In the genomic region with DNA sequence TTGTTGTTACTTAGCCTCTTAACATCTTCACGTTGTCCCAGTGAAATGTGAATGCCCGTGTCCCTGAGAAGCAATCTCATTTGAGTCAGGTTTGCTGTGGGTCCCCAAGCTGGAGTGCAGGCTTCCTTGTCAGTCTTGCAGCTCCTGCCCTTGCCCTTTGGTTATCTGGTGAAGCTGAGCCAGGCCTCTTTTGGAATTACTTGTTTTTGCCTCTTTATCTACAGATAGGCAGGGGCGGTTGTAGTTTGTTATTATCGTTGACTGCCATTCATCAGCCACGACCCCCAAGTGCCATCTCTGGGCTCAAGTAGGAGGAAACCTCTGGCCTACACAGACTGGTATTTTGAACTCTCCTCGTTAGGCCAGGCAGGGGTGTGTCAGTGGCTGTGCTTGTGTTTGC, we compare ENCODE assay signal across 1 cellular context.
TF ChIP-seq lines count a peak whose summit lies in the region.

No MANE protein-coding gene starts in this region.

TF ChIP-seq in IMR-90, 13 proteins besides CTCF, POLR2A, EP300 and RAD21:
- TF ChIP-seq, protein P1, sequence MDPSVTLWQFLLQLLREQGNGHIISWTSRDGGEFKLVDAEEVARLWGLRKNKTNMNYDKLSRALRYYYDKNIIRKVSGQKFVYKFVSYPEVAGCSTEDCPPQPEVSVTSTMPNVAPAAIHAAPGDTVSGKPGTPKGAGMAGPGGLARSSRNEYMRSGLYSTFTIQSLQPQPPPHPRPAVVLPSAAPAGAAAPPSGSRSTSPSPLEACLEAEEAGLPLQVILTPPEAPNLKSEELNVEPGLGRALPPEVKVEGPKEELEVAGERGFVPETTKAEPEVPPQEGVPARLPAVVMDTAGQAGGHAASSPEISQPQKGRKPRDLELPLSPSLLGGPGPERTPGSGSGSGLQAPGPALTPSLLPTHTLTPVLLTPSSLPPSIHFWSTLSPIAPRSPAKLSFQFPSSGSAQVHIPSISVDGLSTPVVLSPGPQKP (IDR thresholded peaks at IDR 0.05; ENCODE audit: borderline replicate concordance, low read depth, low read length): no peak
- TF ChIP-seq RCOR1 (IDR thresholded peaks at IDR 0.05; ENCODE audit: insufficient replicate concordance, low read length) (no peak), MAZ (IDR thresholded peaks at IDR 0.05; ENCODE audit: borderline replicate concordance, low read depth, low read length) (no peak), CEBPB (IDR thresholded peaks at IDR 0.05; ENCODE audit: low read depth, low read length) (no peak), CHD1 (IDR thresholded peaks at IDR 0.05; ENCODE audit: low read depth, low read length) (no peak), RFX5 (IDR thresholded peaks at IDR 0.05; ENCODE audit: low read depth, low read length) (no peak), MXI1 (IDR thresholded peaks at IDR 0.05; ENCODE audit: borderline replicate concordance, low read depth, low read length) (no peak), FOS (IDR thresholded peaks at IDR 0.05; ENCODE audit: low read depth, low read length) (no peak), BHLHE40 (IDR thresholded peaks at IDR 0.05; ENCODE audit: low read depth, low read length) (no peak), MAFK (IDR thresholded peaks at IDR 0.05; ENCODE audit: low read depth, low read length) (no peak), NFE2L2 (IDR thresholded peaks at IDR 0.05; ENCODE audit: low read depth, low read length) (no peak), SMC3 (IDR thresholded peaks at IDR 0.05; ENCODE audit: low read depth, low read length) (no peak)
- TF ChIP-seq, protein P2, sequence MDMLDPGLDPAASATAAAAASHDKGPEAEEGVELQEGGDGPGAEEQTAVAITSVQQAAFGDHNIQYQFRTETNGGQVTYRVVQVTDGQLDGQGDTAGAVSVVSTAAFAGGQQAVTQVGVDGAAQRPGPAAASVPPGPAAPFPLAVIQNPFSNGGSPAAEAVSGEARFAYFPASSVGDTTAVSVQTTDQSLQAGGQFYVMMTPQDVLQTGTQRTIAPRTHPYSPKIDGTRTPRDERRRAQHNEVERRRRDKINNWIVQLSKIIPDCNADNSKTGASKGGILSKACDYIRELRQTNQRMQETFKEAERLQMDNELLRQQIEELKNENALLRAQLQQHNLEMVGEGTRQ (IDR thresholded peaks at IDR 0.05; ENCODE audit: low read depth, low read length): no peak
